In the genomic region with DNA sequence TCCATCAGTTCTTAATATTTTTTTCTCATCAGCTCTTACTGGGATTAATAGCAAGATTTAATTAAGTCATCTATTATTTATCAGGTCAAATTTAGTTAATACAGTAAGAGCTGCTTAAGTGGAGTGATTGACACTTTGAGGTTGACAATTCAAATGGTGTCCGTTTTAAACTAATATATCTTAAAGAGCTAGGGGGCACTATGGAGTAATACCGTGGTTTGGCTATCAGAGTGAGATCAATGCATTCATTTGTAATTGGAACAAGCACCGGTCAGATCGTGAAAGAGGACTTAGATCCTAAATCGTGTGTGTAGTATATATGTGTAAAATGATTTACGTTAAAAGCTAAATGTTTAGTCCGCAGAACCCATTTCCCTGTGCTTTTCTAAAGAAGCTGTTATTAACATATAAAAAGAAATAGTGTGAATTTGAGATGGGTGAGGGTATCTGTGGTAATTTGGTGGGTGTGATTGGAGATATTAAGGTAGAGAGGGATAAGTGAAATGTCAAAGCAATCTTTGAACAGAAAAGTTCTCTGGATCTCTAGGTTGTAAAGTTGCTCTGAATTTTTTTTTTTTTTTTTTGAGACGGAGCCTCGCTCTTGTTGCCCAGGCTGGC, we compare ENCODE assay signal across 8 cellular contexts. TPM values are rescaled to one million over a fixed set of nuclear protein-coding genes. Genes with fewer than 3 reads are reported as not detected.
DNase-seq lines count a peak whose midpoint lies in the region; TF ChIP-seq lines count a peak whose summit lies in the region.

No MANE protein-coding gene starts in this region.

- H3K9me3 ChIP-seq in skeletal muscle satellite cell (replicated peaks; ENCODE audit: low read length) = no peaks in the 10 kb centered on the region

- no peaks in the 10 kb centered on the region for H3K27me3 ChIP-seq in skeletal muscle satellite cell (ENCODE audit: control insufficient read depth, insufficient read depth, low read length)

- H3K4me3 ChIP-seq in AG04449 (ENCODE audit: low read depth, low read length) (peak overlapping the region; percentile 28), skeletal muscle satellite cell (ENCODE audit: low read length) (peak overlapping the region; percentile 88)

- H3K36me3 Mint-ChIP-seq in activated T-helper 2 cell treated with anti-CD3 and anti-CD28 coated beads, Interferon-gamma antibody, Interleukin-2, Interleukin-4, amounts not matched to agents 10 μg/mL and 5 μg/mL and 100 μg/mL, durations not matched to agents 14 hours and 24 hours and 36 hours (ENCODE audit: low read depth) = no peaks in the 10 kb centered on the region
- peaks cover 4% of the 10 kb centered on the region for H3K36me3 Mint-ChIP-seq in glutamatergic neuron (ENCODE audit: unreplicated experiment)

- H3K4me1 Mint-ChIP-seq in activated T-helper 2 cell treated with anti-CD3 and anti-CD28 coated beads, Interferon-gamma antibody, Interleukin-2, Interleukin-4, amounts not matched to agents 10 μg/mL and 5 μg/mL and 100 μg/mL, durations not matched to agents 14 hours and 24 hours and 36 hours (ENCODE audit: low read depth) = peaks cover 26% of the 10 kb centered on the region
- peaks cover 12% of the 10 kb centered on the region for H3K4me1 Mint-ChIP-seq in glutamatergic neuron (ENCODE audit: low read depth, unreplicated experiment)

- POLR2A ChIA-PET in AG04449 (lab: Yijun Ruan, JAX) = no interaction called here

- CTCF ChIA-PET in AG04449 (lab: Yijun Ruan, JAX) = interaction anchor here (0.5 to 6.7 kb wide), 63 partner anchors 9 to 378 kb away, joined by 3 to 145 read pairs (median 5); a partner anchor contains a TSS

- H3K4me3 Mint-ChIP-seq in activated T-helper 2 cell treated with anti-CD3 and anti-CD28 coated beads, Interferon-gamma antibody, Interleukin-2, Interleukin-4, amounts not matched to agents 10 μg/mL and 5 μg/mL and 100 μg/mL, durations not matched to agents 14 hours and 24 hours and 36 hours (ENCODE audit: low read depth) = peak overlapping the region; percentile 96
- peak overlapping the region; percentile 57 for H3K4me3 Mint-ChIP-seq in glutamatergic neuron (ENCODE audit: unreplicated experiment)

- intact Hi-C loops in activated T-helper 2 cell treated with anti-CD3 and anti-CD28 coated beads, Interferon-gamma antibody, Interleukin-2, Interleukin-4, amounts not matched to agents 10 μg/mL and 5 μg/mL and 100 μg/mL, durations not matched to agents 14 hours and 24 hours and 36 hours (cut with micrococcal nuclease) = loop anchor here (10.0 kb wide), 2 partner anchors 90 to 480 kb away; a partner anchor contains a TSS

- no peak overlapping the region for H3K27ac Mint-ChIP-seq in activated T-helper 2 cell treated with anti-CD3 and anti-CD28 coated beads, Interferon-gamma antibody, Interleukin-2, Interleukin-4, amounts not matched to agents 10 μg/mL and 5 μg/mL and 100 μg/mL, durations not matched to agents 14 hours and 24 hours and 36 hours
- no peak overlapping the region for H3K27ac Mint-ChIP-seq in glutamatergic neuron (ENCODE audit: unreplicated experiment)

- TF ChIP-seq CTCF in AG04449 (IDR thresholded peaks at IDR 0.05; ENCODE audit: insufficient read depth, low read length, missing control alignments) (peak; percentile 25), GM10266 (IDR thresholded peaks at IDR 0.05; ENCODE audit: control insufficient read depth, insufficient read depth, low read depth, missing control alignments) (peak; percentile 39), glutamatergic neuron (IDR thresholded peaks at IDR 0.05; ENCODE audit: partially characterized antibody, unreplicated experiment) (peak; percentile 76)

- peak overlapping the region; percentile 97 for H3K9ac ChIP-seq in skeletal muscle satellite cell (ENCODE audit: low read depth, low read length)

- H3K9me3 Mint-ChIP-seq in activated T-helper 2 cell treated with anti-CD3 and anti-CD28 coated beads, Interferon-gamma antibody, Interleukin-2, Interleukin-4, amounts not matched to agents 10 μg/mL and 5 μg/mL and 100 μg/mL, durations not matched to agents 14 hours and 24 hours and 36 hours = no peaks in the 10 kb centered on the region
- H3K9me3 Mint-ChIP-seq in glutamatergic neuron (ENCODE audit: unreplicated experiment) = peaks cover 6% of the 10 kb centered on the region

- peak overlapping the region; percentile 90 for H3K4me2 ChIP-seq in skeletal muscle satellite cell (ENCODE audit: low read length)

- H3K4me1 ChIP-seq in skeletal muscle satellite cell (ENCODE audit: control insufficient read depth, insufficient read depth, low read length) = peaks cover 22% of the 10 kb centered on the region

- no peaks in the 10 kb centered on the region for H3K36me3 ChIP-seq in skeletal muscle satellite cell (ENCODE audit: insufficient read depth, low read length)

- H3K27me3 Mint-ChIP-seq in activated T-helper 2 cell treated with anti-CD3 and anti-CD28 coated beads, Interferon-gamma antibody, Interleukin-2, Interleukin-4, amounts not matched to agents 10 μg/mL and 5 μg/mL and 100 μg/mL, durations not matched to agents 14 hours and 24 hours and 36 hours (ENCODE audit: low read depth) = no peaks in the 10 kb centered on the region
- H3K27me3 Mint-ChIP-seq in glutamatergic neuron (ENCODE audit: unreplicated experiment) = peaks cover 8% of the 10 kb centered on the region

- DNase-seq in AG04449 (ENCODE audit: low read depth, low spot score) (no peak), GM10266 (ENCODE audit: extremely low spot score) (peak; percentile 58), NCI-H2171 treated with DMSO at 0.1 percent for 48 hours (lab: John Stamatoyannopoulos, UW) (peak; percentile 51), glutamatergic neuron (no peak), GM19238 (ENCODE audit: insufficient read length, low spot score) (no peak)
- no peak for DNase-seq in activated T-helper 2 cell treated with anti-CD3 and anti-CD28 coated beads, Interferon-gamma antibody, Interleukin-2, Interleukin-4, amounts not matched to agents 10 μg/mL and 5 μg/mL and 100 μg/mL, durations not matched to agents 14 hours and 24 hours and 36 hours (ENCODE audit: low spot score)
- no peak for DNase-seq in stimulated activated CD4-positive, alpha-beta T cell treated with anti-CD3 and anti-CD28 coated beads, Interleukin-1b, Interleukin-23, amount 100 ng/mL, for 48 hours

RNA-seq across cellular contexts. Expression of a gene that starts 2.3 kb away (rescaled TPM):
- 9.9 TPM in 2 replicates for total RNA-seq in activated T-helper 2 cell treated with anti-CD3 and anti-CD28 coated beads, Interferon-gamma antibody, Interleukin-2, Interleukin-4, amounts not matched to agents 10 μg/mL and 5 μg/mL and 100 μg/mL, durations not matched to agents 14 hours and 24 hours and 36 hours
- 10.1 TPM for total RNA-seq in glutamatergic neuron (ENCODE audit: unreplicated experiment)
- 8.4 and 8.5 TPM in 2 replicates for total RNA-seq in skeletal muscle satellite cell (2012; rRNA removed)

Comparison
In these comparisons a context has a peak if more than half of its experiments do, and no peak if none do; other contexts are left out.
1. DNase-seq: peak in GM10266 (single experiment) and NCI-H2171 treated with DMSO at 0.1 percent for 48 hours (single experiment); none in AG04449 (single experiment), activated T-helper 2 cell treated with anti-CD3 and anti-CD28 coated beads, Interferon-gamma antibody, Interleukin-2, Interleukin-4, amounts not matched to agents 10 μg/mL and 5 μg/mL and 100 μg/mL, durations not matched to agents 14 hours and 24 hours and 36 hours (single experiment), glutamatergic neuron (single experiment), stimulated activated CD4-positive, alpha-beta T cell treated with anti-CD3 and anti-CD28 coated beads, Interleukin-1b, Interleukin-23, amount 100 ng/mL, for 48 hours (single experiment) and GM19238 (single experiment).
2. CTCF ChIP-seq: peak in every context shown above with its lines; median percentile 76 in glutamatergic neuron; 39 in GM10266; 25 in AG04449.